ENCODE assay signal across 8 cellular contexts in the genomic region with DNA sequence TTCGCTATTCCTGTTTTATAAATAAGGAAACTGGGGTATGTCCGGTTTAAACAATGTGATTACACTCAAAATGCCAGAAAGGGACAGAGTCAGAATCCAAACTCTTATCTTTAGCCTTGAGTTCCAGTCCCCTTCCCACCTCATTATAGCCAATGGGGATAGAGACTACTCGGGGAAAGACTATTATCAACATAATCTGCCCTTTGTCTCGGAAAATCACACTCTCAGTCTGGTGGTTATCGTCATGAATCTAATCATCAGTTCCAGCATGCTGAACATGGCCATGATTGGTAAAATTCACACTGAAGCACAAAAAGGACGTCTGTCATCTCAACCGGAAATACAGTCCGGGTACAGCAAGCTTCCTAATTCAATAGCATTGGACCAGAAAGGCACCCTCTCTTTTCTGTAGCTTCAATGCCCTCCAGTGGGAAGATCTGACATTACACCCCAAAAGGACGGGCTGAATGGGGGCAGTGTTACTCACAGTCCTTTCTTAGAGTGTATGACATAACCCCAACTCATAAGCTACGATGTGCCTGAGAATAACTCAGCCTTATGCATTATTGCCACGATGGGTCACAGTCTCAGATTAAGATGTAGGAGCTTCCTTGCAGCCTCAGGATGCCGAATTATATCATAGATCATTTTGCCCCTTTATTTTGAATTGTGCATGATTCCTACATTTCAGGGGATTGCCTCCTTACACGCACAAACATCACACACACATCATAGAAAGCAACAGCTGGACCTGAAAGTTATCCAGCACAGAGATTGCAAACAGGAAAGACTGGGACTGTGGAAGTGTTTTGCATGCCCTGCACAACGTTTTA.
A peak's percentile ranks its signal among the peaks of the same experiment; 100 is the strongest.
DNase-seq lines count a peak whose midpoint lies in the region; ATAC-seq and TF ChIP-seq lines count a peak whose summit lies in the region.

No MANE protein-coding gene starts in this region.

- peaks cover 0 to 4% of the 10 kb centered on the region in 2 donors for H3K4me1 ChIP-seq in left lung

- intact Hi-C loops in left lung (cut with DNase I) = no loop called here

- H3K27ac ChIP-seq in left lung = no peak overlapping the region

- H3K9me3 ChIP-seq in left lung = no peaks in the 10 kb centered on the region

- no peak overlapping the region for H3K4me3 ChIP-seq in choroid plexus epithelial cell (ENCODE audit: low read depth, low read length)
- H3K4me3 ChIP-seq in left lung = no peak overlapping the region

- no peaks in the 10 kb centered on the region for H3K36me3 ChIP-seq in left lung

- peak; percentile 99 for ATAC-seq in GM18511 (IDR thresholded peaks at IDR 0.05; ENCODE audit: unreplicated experiment)
- peak; percentile 92 for ATAC-seq in HG02973 (IDR thresholded peaks at IDR 0.05; ENCODE audit: unreplicated experiment)
- peak; percentile 70 to 71 for ATAC-seq in activated CD4-positive, CD25-positive, alpha-beta regulatory T cell treated with anti-CD3 and anti-CD28 coated beads, Interleukin-2, amount 50 U/mL, for 24 hours
- peak; percentile 99 for ATAC-seq in left lung

- no peaks in the 10 kb centered on the region for H3K27me3 ChIP-seq in left lung

- TF ChIP-seq CTCF in choroid plexus epithelial cell (conservative IDR thresholded peaks at IDR 0.05; ENCODE audit: low read depth, low read length) = peak; percentile 76
- peak; percentile 42 to 77 for TF ChIP-seq CTCF in left lung (IDR thresholded peaks at IDR 0.05)

- DNase-seq in AG08395 (ENCODE audit: low spot score) = peak; percentile 68
- peak; percentile 42 for DNase-seq in NCI-H2081 treated with DMSO at 0.1 percent for 48 hours (lab: John Stamatoyannopoulos, UW)
- peak; percentile 66 for DNase-seq in choroid plexus epithelial cell (ENCODE audit: low read depth)
- DNase-seq in left lung = peak in 1 of 2 donors; percentile 34
- DNase-seq in stimulated activated CD4-positive, alpha-beta T cell treated with anti-CD3 and anti-CD28 coated beads, TNF-alpha, amount 100 ng/mL, for 1 hour (ENCODE audit: low read depth in 3 of 3, low spot score in 1 of 3) = peak in 2 of 3 donors; percentile 12 to 26
